ENCODE assay signal across 11 cellular contexts in genomic region chr3:57961828-57962447, GRCh38. TPM values are rescaled to one million over a fixed set of nuclear protein-coding genes. Genes with fewer than 3 reads are reported as not detected.
DNase-seq lines count a peak whose midpoint lies in the region; ATAC-seq, FAIRE-seq and TF ChIP-seq lines count a peak whose summit lies in the region.
"Had no signal": no experiment of that assay in that cellular context is flagged by ENCODE, and none has a peak within 500 bp of the region (broad histone marks: within the 10 kb centered on the region; RNA-seq: fewer than 3 reads in every experiment).

No MANE protein-coding gene starts in this region.

- DNase-seq in MCF 10A (ENCODE audit: unreplicated experiment) (peak; percentile 79), breast epithelium (ENCODE audit: low spot score in 2 of 2) (no peak), OCI-M1 (lab: John Stamatoyannopoulos, UW) (peak; percentile 66), upper lobe of right lung (no peak), NCI-H2227 (lab: John Stamatoyannopoulos, UW; ENCODE audit: unreplicated experiment) (no peak), GM19239 (ENCODE audit: insufficient read length, low spot score) (no peak)
- DNase-seq: DMS153 had no signal

- H3K9me3 ChIP-seq in breast epithelium: no peaks in the 10 kb centered on the region
- H3K9me3 ChIP-seq in upper lobe of right lung: no peaks in the 10 kb centered on the region
- H3K9me3 ChIP-seq: neutrophil had no signal

- TF ChIP-seq POLR2A in breast epithelium (IDR thresholded peaks at IDR 0.05): no peak

- H3K36me3 ChIP-seq in breast epithelium (no peaks in the 10 kb centered on the region), upper lobe of right lung (no peaks in the 10 kb centered on the region)
- H3K36me3 ChIP-seq: neutrophil had no signal

- H3K27ac Mint-ChIP-seq in MCF 10A (ENCODE audit: low read depth, unreplicated experiment): no peak overlapping the region

- H3K4me3 Mint-ChIP-seq in MCF 10A (ENCODE audit: unreplicated experiment): no peak overlapping the region
- H3K4me3 Mint-ChIP-seq: central memory CD8-positive, alpha-beta T cell had no signal

- POLR2A ChIA-PET in MCF 10A (lab: Yijun Ruan, JAX): interaction anchor here (0.8 to 1.6 kb wide), 7 partner anchors 10 to 256 kb away, joined by 3 to 8 read pairs (median 4); partner anchors contain the start of gene FLNB

- H3K27me3 Mint-ChIP-seq in MCF 10A (ENCODE audit: insufficient read depth, unreplicated experiment): no peaks in the 10 kb centered on the region
- H3K27me3 Mint-ChIP-seq: central memory CD8-positive, alpha-beta T cell had no signal

- peak; percentile 70 for TF ChIP-seq CTCF in MCF 10A (IDR thresholded peaks at IDR 0.05; ENCODE audit: unreplicated experiment)
- no peak for TF ChIP-seq CTCF in breast epithelium (IDR thresholded peaks at IDR 0.05)
- peak; percentile 29 for TF ChIP-seq CTCF in upper lobe of right lung (IDR thresholded peaks at IDR 0.05)

- H3K27ac ChIP-seq in breast epithelium: no peak overlapping the region
- no peak overlapping the region for H3K27ac ChIP-seq in upper lobe of right lung
- H3K27ac ChIP-seq: neutrophil had no signal

- no peak for FAIRE-seq in GM19239 (lab: Jason Lieb, UNC)

- BruUV-seq in MCF 10A (replicated peaks; lab: Mats Ljungman, UMichigan): no TSS peak

- no peaks in the 10 kb centered on the region for H3K36me3 Mint-ChIP-seq in MCF 10A (ENCODE audit: insufficient read depth, unreplicated experiment)

- CTCF ChIA-PET in MCF 10A (lab: Yijun Ruan, JAX): interaction anchor here (0.6 to 2.2 kb wide), 22 partner anchors 9 to 256 kb away, joined by 3 to 13 read pairs (median 4); partner anchors contain the start of gene FLNB

- H3K27me3 ChIP-seq in breast epithelium (no peaks in the 10 kb centered on the region), upper lobe of right lung (no peaks in the 10 kb centered on the region)
- H3K27me3 ChIP-seq: neutrophil had no signal

- ATAC-seq in esophagus mucosa (peak; percentile 6), upper lobe of right lung (no peak), HG03520 (IDR thresholded peaks at IDR 0.05; ENCODE audit: unreplicated experiment) (no peak)

- intact Hi-C loops in MCF 10A (cut with micrococcal nuclease) (loop anchor here (1.0 to 5.0 kb wide), 5 partner anchors 47 to 255 kb away; partner anchors contain the start of gene FLNB), breast epithelium (cut with DNase I; ENCODE audit: low total_unique reads) (no loop called here), upper lobe of right lung (cut with DNase I) (no loop called here)

- no peak overlapping the region for H3K4me3 ChIP-seq in breast epithelium
- H3K4me3 ChIP-seq in upper lobe of right lung: no peak overlapping the region

- peaks cover 14% of the 10 kb centered on the region for H3K4me1 Mint-ChIP-seq in MCF 10A (ENCODE audit: insufficient read depth, unreplicated experiment)
- H3K4me1 Mint-ChIP-seq: central memory CD8-positive, alpha-beta T cell had no signal

- no peaks in the 10 kb centered on the region for H3K9me3 Mint-ChIP-seq in MCF 10A (ENCODE audit: unreplicated experiment)
- H3K9me3 Mint-ChIP-seq: central memory CD8-positive, alpha-beta T cell had no signal

- H3K4me1 ChIP-seq in breast epithelium (no peaks in the 10 kb centered on the region), upper lobe of right lung (peaks cover 15% of the 10 kb centered on the region)

RNA-seq across cellular contexts. Expression of gene FLNB, which starts 46.3 kb away (rescaled TPM):
- total RNA-seq in MCF 10A (2022) (580 and 593 TPM in 2 replicates), breast epithelium (100 to 1,000 TPM in 2 of 3 donors, 10 to 100 TPM in 1; 40.3 to 242 (median 164) TPM), esophagus mucosa (124 TPM), upper lobe of right lung (115 TPM)

Comparison
In these comparisons a context has a peak if more than half of its experiments do, and no peak if none do; other contexts are left out.
1. DNase-seq: peak in MCF 10A (single experiment) and OCI-M1 (single experiment); none in breast epithelium (0 of 2), upper lobe of right lung (single experiment), NCI-H2227 (single experiment) and GM19239 (single experiment).
2. CTCF ChIP-seq: peak in MCF 10A (single experiment) and upper lobe of right lung (single experiment); none in breast epithelium (0 of 3).